8 cellular contexts compared by ENCODE assay signal in genomic region chr10:116787893-116788665, GRCh38.
DNase-seq lines count a peak whose midpoint lies in the region; ATAC-seq lines count a peak whose summit lies in the region.

No MANE protein-coding gene starts in this region.

- peak; percentile 70 for ATAC-seq in HG02870 (IDR thresholded peaks at IDR 0.05; ENCODE audit: unreplicated experiment)

- DNase-seq in NCI-H2081 (lab: John Stamatoyannopoulos, UW): peak; percentile 61 to 64
- no peak for DNase-seq in NCI-H2081 treated with DMSO at 0.1 percent for 48 hours (lab: John Stamatoyannopoulos, UW)
- peak; percentile 27 to 49 for DNase-seq in NCI-H1930 (lab: John Stamatoyannopoulos, UW)
- DNase-seq in activated CD4-positive, CD25-positive, alpha-beta regulatory T cell treated with anti-CD3 and anti-CD28 coated beads, Interleukin-2, amount 50 U/mL, for 72 hours: peak; percentile 70
- DNase-seq in cerebellar cortex (ENCODE audit: low spot score): peak; percentile 70
- DNase-seq in kidney tubule cell (ENCODE audit: low spot score): peak; percentile 79
- DNase-seq in stimulated activated CD4-positive, alpha-beta T cell treated with anti-CD3 and anti-CD28 coated beads, Interleukin-1b, Interleukin-23, amount 100 ng/mL, for 48 hours: peak; percentile 68
